Comparison of ENCODE assay signal across 24 cellular contexts in the genomic region with DNA sequence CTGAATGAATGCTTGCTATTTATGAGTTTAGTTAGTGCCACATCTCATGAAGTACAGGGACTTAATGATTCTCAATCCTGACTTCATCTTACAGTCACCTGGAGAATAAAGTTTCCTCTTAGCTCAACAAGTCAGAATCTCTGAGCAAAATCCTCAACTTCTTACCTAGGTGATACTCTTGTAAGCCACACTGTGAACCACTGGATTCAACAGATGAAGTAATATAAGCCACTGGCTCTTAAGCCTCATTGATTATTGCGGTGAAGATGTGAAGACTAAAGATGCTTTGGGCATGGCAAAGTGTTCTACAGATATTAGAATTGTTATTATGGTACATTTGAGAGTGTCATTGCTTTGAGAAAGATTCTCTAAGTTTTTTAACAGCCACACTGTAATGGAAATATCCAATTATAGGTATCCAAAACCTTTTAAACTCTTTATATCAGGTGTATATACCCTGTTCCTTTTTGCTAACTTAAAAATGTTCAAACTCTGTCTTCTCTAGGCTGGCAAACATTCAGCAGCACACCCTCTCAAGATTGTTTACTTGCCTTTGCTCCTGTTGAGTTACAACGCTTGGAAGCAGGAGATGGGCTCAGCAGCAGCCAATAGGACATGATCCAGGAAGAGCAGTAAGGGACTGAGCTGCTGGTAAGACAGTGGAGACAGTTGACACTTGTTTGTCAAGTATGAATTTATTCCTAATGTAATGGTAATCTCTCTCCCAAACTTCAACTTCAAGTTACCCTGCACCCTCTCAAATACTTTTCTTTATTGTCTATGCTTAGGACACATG. TPM values are rescaled to one million over a fixed set of nuclear protein-coding genes. Genes with fewer than 3 reads are reported as not detected.
DNase-seq lines count a peak whose midpoint lies in the region; ATAC-seq and TF ChIP-seq lines count a peak whose summit lies in the region.
"Had no signal": no experiment of that assay in that cellular context is flagged by ENCODE, and none has a peak within 500 bp of the region (broad histone marks: within the 10 kb centered on the region; RNA-seq: fewer than 3 reads in every experiment).

No MANE protein-coding gene starts in this region.

- H3K27ac Mint-ChIP-seq in activated naive CD4-positive, alpha-beta T cell treated with anti-CD3 and anti-CD28 coated beads, Interleukin-2, amount 50 U/mL, for 72 hours = peak overlapping the region; percentile 6 to 8
- H3K27ac Mint-ChIP-seq in activated T-helper 17 cell treated with anti-CD3 and anti-CD28 coated beads, Interleukin-2, amount 50 U/mL, for 72 hours = peak overlapping the region; percentile 73
- H3K27ac Mint-ChIP-seq in memory B cell = peak overlapping the region; percentile 60
- H3K27ac Mint-ChIP-seq in osteocyte (ENCODE audit: unreplicated experiment) = no peak overlapping the region
- H3K27ac Mint-ChIP-seq: activated CD8-positive, alpha-beta memory T cell treated with anti-CD3 and anti-CD28 coated beads, Interleukin-2, amount 10 ng/mL, durations not matched to agents 7 days and 5 days; T-cell had no signal

- no peak overlapping the region for H3K27ac ChIP-seq in testis
- H3K27ac ChIP-seq: prostate gland, SJSA1, suprapubic skin had no signal

- H3K27me3 Mint-ChIP-seq in activated T-helper 17 cell treated with anti-CD3 and anti-CD28 coated beads, Interleukin-2, amount 50 U/mL, for 72 hours = no peaks in the 10 kb centered on the region
- H3K27me3 Mint-ChIP-seq in memory B cell (no peaks in the 10 kb centered on the region), osteocyte (ENCODE audit: unreplicated experiment) (no peaks in the 10 kb centered on the region)
- H3K27me3 Mint-ChIP-seq: activated CD8-positive, alpha-beta memory T cell treated with anti-CD3 and anti-CD28 coated beads, Interleukin-2, amount 10 ng/mL, durations not matched to agents 7 days and 5 days; CD4-positive, CD25-positive, alpha-beta regulatory T cell; T-cell had no signal

- H3K4me1 Mint-ChIP-seq in activated T-helper 17 cell treated with anti-CD3 and anti-CD28 coated beads, Interleukin-2, amount 50 U/mL, for 72 hours = peaks cover 56% of the 10 kb centered on the region
- H3K4me1 Mint-ChIP-seq in memory B cell (peaks cover 38% of the 10 kb centered on the region), osteocyte (ENCODE audit: unreplicated experiment) (peaks cover 49% of the 10 kb centered on the region)

- ATAC-seq in activated naive CD4-positive, alpha-beta T cell treated with anti-CD3 and anti-CD28 coated beads, Interleukin-2, amount 50 U/mL, for 72 hours = peak in 1 of 2 donors; percentile 19
- no peak for ATAC-seq in activated T-helper 17 cell treated with anti-CD3 and anti-CD28 coated beads, Interleukin-2, amount 50 U/mL, for 72 hours (replicated peaks)
- no peak for ATAC-seq in memory B cell (ENCODE audit: low read depth)
- ATAC-seq: activated CD8-positive, alpha-beta memory T cell treated with anti-CD3 and anti-CD28 coated beads, Interleukin-2, amount 10 ng/mL, durations not matched to agents 7 days and 5 days; HepG2; T-cell had no signal

- TF ChIP-seq CTCF in testis (IDR thresholded peaks at IDR 0.05) (no peak), osteocyte (IDR thresholded peaks at IDR 0.05) (no peak)

- H3K4me1 ChIP-seq in testis = no peaks in the 10 kb centered on the region
- H3K4me1 ChIP-seq: prostate gland had no signal

- intact Hi-C loops in testis (cut with DNase I; ENCODE audit: low total_unique reads) = no loop called here

- peaks cover 11 to 26% of the 10 kb centered on the region in 2 donors for H3K36me3 Mint-ChIP-seq in activated naive CD4-positive, alpha-beta T cell treated with anti-CD3 and anti-CD28 coated beads, Interleukin-2, amount 50 U/mL, for 72 hours
- peaks cover 80% of the 10 kb centered on the region for H3K36me3 Mint-ChIP-seq in activated T-helper 17 cell treated with anti-CD3 and anti-CD28 coated beads, Interleukin-2, amount 50 U/mL, for 72 hours (ENCODE audit: low read depth)
- H3K36me3 Mint-ChIP-seq in memory B cell (peaks cover 7% of the 10 kb centered on the region), osteocyte (ENCODE audit: unreplicated experiment) (peaks cover 4% of the 10 kb centered on the region)

- no peaks in the 10 kb centered on the region for H3K36me3 ChIP-seq in testis (ENCODE audit: low read depth, missing control alignments)
- H3K36me3 ChIP-seq: prostate gland had no signal

- no peak overlapping the region for H3K4me3 ChIP-seq in testis
- H3K4me3 ChIP-seq: prostate gland, SJSA1, suprapubic skin had no signal

- peak overlapping the region; percentile 47 for H3K4me3 Mint-ChIP-seq in activated T-helper 17 cell treated with anti-CD3 and anti-CD28 coated beads, Interleukin-2, amount 50 U/mL, for 72 hours
- no peak overlapping the region for H3K4me3 Mint-ChIP-seq in memory B cell
- H3K4me3 Mint-ChIP-seq in osteocyte (ENCODE audit: unreplicated experiment) = no peak overlapping the region
- H3K4me3 Mint-ChIP-seq: activated CD8-positive, alpha-beta memory T cell treated with anti-CD3 and anti-CD28 coated beads, Interleukin-2, amount 10 ng/mL, durations not matched to agents 7 days and 5 days; CD4-positive, CD25-positive, alpha-beta regulatory T cell; T-cell had no signal

- 77 to 90% methylated on average over 2 of the region's 2 CpGs for WGBS in testis, 2 donors

- no peak for DNase-seq in activated naive CD4-positive, alpha-beta T cell treated with anti-CD3 and anti-CD28 coated beads, Interleukin-2, amount 50 U/mL, for 72 hours (ENCODE audit: low spot score in 2 of 2)
- no peak for DNase-seq in activated naive CD4-positive, alpha-beta T cell treated with Interleukin-2 at 50 U/mL for 16 hours
- DNase-seq in memory B cell (ENCODE audit: low spot score in 2 of 2) (no peak), COR-L47 (lab: John Stamatoyannopoulos, UW) (no peak), testis (no peak), osteocyte (ENCODE audit: extremely low spot score, unreplicated experiment) (no peak)
- DNase-seq: activated CD4-positive, alpha-beta T cell treated with anti-CD3 and anti-CD28 coated beads for 1 hour; activated CD8-positive, alpha-beta memory T cell treated with anti-CD3 and anti-CD28 coated beads, Interleukin-2, amount 10 ng/mL, durations not matched to agents 7 days and 5 days; activated effector memory CD4-positive, alpha-beta T cell treated with Interleukin-2 at 50 U/mL for 16 hours; amygdala; CD4-positive, CD25-positive, alpha-beta regulatory T cell; effector memory CD4-positive, alpha-beta T cell; foreskin melanocyte; hippocampal formation; Kasumi-1; NCI-H2171 treated with DMSO at 0.1 percent for 48 hours; NCI-H526 treated with DMSO at 0.1 percent for 48 hours; stimulated activated CD8-positive, alpha-beta memory T cell treated with anti-CD3 and anti-CD28 coated beads, Interleukin-4, amount 100 ng/mL, for 48 hours; T-cell had no signal

- TF ChIP-seq POLR2A in testis (IDR thresholded peaks at IDR 0.05) = no peak

- no peaks in the 10 kb centered on the region for H3K9me3 ChIP-seq in testis
- H3K9me3 ChIP-seq: prostate gland, SJSA1, suprapubic skin had no signal

- H3K9me3 Mint-ChIP-seq in activated naive CD4-positive, alpha-beta T cell treated with anti-CD3 and anti-CD28 coated beads, Interleukin-2, amount 50 U/mL, for 72 hours = no peaks in the 10 kb centered on the region
- H3K9me3 Mint-ChIP-seq in activated T-helper 17 cell treated with anti-CD3 and anti-CD28 coated beads, Interleukin-2, amount 50 U/mL, for 72 hours = no peaks in the 10 kb centered on the region
- H3K9me3 Mint-ChIP-seq in memory B cell (no peaks in the 10 kb centered on the region), osteocyte (ENCODE audit: unreplicated experiment) (no peaks in the 10 kb centered on the region)
- H3K9me3 Mint-ChIP-seq: T-cell had no signal

- H3K27me3 ChIP-seq in testis = no peaks in the 10 kb centered on the region
- H3K27me3 ChIP-seq: SJSA1, suprapubic skin had no signal

RNA-seq across cellular contexts. Expression of a gene that starts 43.4 kb away (rescaled TPM):
- 10 to 100 TPM; 41.5 to 46.8 TPM for total RNA-seq in activated naive CD4-positive, alpha-beta T cell treated with anti-CD3 and anti-CD28 coated beads, Interleukin-2, amount 50 U/mL, for 72 hours
- total RNA-seq in activated T-helper 17 cell treated with anti-CD3 and anti-CD28 coated beads, Interleukin-2, amount 50 U/mL, for 72 hours = 10 to 100 TPM; 41.8 to 87.4 TPM
- total RNA-seq in testis (10 to 100 TPM; 17.1 to 17.5 TPM), osteocyte (23.7 and 24.3 TPM in 2 replicates)
- 2.8 TPM for polyA plus RNA-seq in testis (ENCODE audit: insufficient read depth, low read depth, low replicate concordance)
